In the genomic region with DNA sequence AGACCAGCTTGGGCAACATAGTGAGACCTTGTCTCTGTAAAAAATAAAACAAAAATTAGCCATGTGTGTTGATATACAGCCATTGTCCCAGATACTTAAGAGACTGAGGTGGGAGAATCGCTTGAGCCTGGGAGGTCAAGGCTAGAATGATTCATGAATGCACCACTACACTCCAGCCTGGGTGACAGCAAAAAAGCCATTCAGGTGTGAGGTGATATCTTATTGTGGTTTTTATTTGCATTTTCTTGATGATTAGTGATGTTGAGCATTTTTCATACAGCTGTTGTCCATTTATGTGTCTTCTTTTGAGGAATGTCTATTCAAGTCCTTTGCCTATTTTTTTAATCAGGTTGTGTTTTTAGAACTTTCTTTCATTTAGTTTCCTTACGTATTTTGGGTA, we compare ENCODE assay signal across 26 cellular contexts.
"Had no signal": no experiment of that assay in that cellular context is flagged by ENCODE, and none has a peak within 500 bp of the region (broad histone marks: within the 10 kb centered on the region; RNA-seq: fewer than 3 reads in every experiment).

No MANE protein-coding gene starts in this region.

- ATAC-seq: activated T-cell treated with anti-CD3 and anti-CD28 coated beads, Interleukin-2, amount 50 U/mL, for 4 hours; foreskin keratinocyte; left lobe of liver; naive thymus-derived CD4-positive, alpha-beta T cell; right lobe of liver had no signal

- DNase-seq: activated CD4-positive, alpha-beta T cell treated with anti-CD3 and anti-CD28 coated beads for 4 hours; activated CD4-positive, alpha-beta T cell treated with anti-CD3 and anti-CD28 coated beads, Interleukin-2, amount 50 U/mL, for 48 hours; activated CD4-positive, CD25-positive, alpha-beta regulatory T cell; activated CD8-positive, alpha-beta memory T cell treated with anti-CD3 and anti-CD28 coated beads, Interleukin-2, amount 50 U/mL, for 48 hours; activated naive CD4-positive, alpha-beta T cell; activated T-cell treated with anti-CD3 and anti-CD28 coated beads, Interleukin-2, amount 50 U/mL, for 4 hours; adrenal gland; brain microvascular endothelial cell; caudate nucleus; effector CD4-positive, alpha-beta T cell; foreskin keratinocyte; kidney; naive thymus-derived CD4-positive, alpha-beta T cell; occipital lobe; right lobe of liver; stimulated activated CD4-positive, alpha-beta T cell treated with anti-CD3 and anti-CD28 coated beads, Interleukin-1b, Interleukin-23, amount 100 ng/mL, for 48 hours; tibial artery had no signal

- H3K4me3 Mint-ChIP-seq: activated naive CD8-positive, alpha-beta T cell; activated T-cell treated with anti-CD3 and anti-CD28 coated beads, Interleukin-2, amount 50 U/mL, for 4 hours; dendritic cell treated with granulocyte-macrophage colony-stimulating factor and Interleukin-4, amounts not matched to agents 40 ng/mL and 50 ng/mL, for 4 days; neural crest cell; stimulated activated naive CD8-positive, alpha-beta T cell treated with anti-CD3 and anti-CD28 coated beads, Interleukin-15, Interleukin-2, amounts not matched to agents 100 ng/mL and 50 ng/mL, for 24 hours had no signal

- H3K4me3 ChIP-seq: adrenal gland, ascending aorta, lung, right lobe of liver, skin epidermis, tibial artery had no signal

- H3K9me3 ChIP-seq: adrenal gland, ascending aorta, right lobe of liver, tibial artery had no signal

- H3K4me1 ChIP-seq: adrenal gland, ascending aorta, right lobe of liver, tibial artery had no signal

- H3K27ac Mint-ChIP-seq: activated naive CD8-positive, alpha-beta T cell; activated T-helper 2 cell treated with anti-CD3 and anti-CD28 coated beads, Interferon-gamma antibody, Interleukin-2, Interleukin-4, amounts not matched to agents 10 μg/mL and 5 μg/mL and 100 μg/mL, durations not matched to agents 14 hours and 24 hours and 36 hours; dendritic cell treated with granulocyte-macrophage colony-stimulating factor and Interleukin-4, amounts not matched to agents 40 ng/mL and 50 ng/mL, for 4 days; naive thymus-derived CD4-positive, alpha-beta T cell; stimulated activated naive CD8-positive, alpha-beta T cell treated with anti-CD3 and anti-CD28 coated beads, Interleukin-15, Interleukin-2, amounts not matched to agents 100 ng/mL and 50 ng/mL, for 24 hours had no signal

- H3K9me3 Mint-ChIP-seq: activated T-cell treated with anti-CD3 and anti-CD28 coated beads, Interleukin-2, amount 50 U/mL, for 4 hours; activated T-helper 2 cell treated with anti-CD3 and anti-CD28 coated beads, Interferon-gamma antibody, Interleukin-2, Interleukin-4, amounts not matched to agents 10 μg/mL and 5 μg/mL and 100 μg/mL, durations not matched to agents 14 hours and 24 hours and 36 hours; dendritic cell treated with granulocyte-macrophage colony-stimulating factor and Interleukin-4, amounts not matched to agents 40 ng/mL and 50 ng/mL, for 4 days had no signal

- H3K27me3 Mint-ChIP-seq: activated naive CD8-positive, alpha-beta T cell; dendritic cell treated with granulocyte-macrophage colony-stimulating factor and Interleukin-4, amounts not matched to agents 40 ng/mL and 50 ng/mL, for 4 days; naive thymus-derived CD4-positive, alpha-beta T cell; stimulated activated naive CD8-positive, alpha-beta T cell treated with anti-CD3 and anti-CD28 coated beads, Interleukin-15, Interleukin-2, amounts not matched to agents 100 ng/mL and 50 ng/mL, for 24 hours had no signal

- H3K27me3 ChIP-seq: adrenal gland, ascending aorta, brain microvascular endothelial cell, foreskin keratinocyte, right lobe of liver, tibial artery had no signal
